Comparison of ENCODE assay signal across 14 cellular contexts in the genomic region with DNA sequence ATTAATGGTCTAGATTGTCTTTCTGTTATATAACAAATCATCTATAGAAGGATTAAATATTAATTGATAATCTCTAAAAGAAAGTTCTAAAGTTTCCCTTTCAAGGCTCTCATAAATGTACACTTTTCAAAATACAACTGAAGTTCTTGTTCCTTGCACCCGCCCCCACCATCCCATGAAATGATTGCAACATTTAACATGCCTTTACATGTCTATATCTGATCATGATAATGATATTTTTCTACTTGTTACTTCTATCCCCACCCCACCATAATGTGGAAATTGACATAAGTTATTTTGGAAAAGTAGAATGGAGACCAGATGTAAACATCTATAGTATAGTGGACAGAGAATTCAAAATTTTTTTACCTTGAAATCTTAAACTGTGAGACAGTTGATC.
DNase-seq lines count a peak whose midpoint lies in the region; ATAC-seq, FAIRE-seq and TF ChIP-seq lines count a peak whose summit lies in the region.
"Had no signal": no experiment of that assay in that cellular context is flagged by ENCODE, and none has a peak within 500 bp of the region (broad histone marks: within the 10 kb centered on the region; RNA-seq: fewer than 3 reads in every experiment).

No MANE protein-coding gene starts in this region.

- no peak overlapping the region for H3K9ac ChIP-seq in BLaER1

- H3K9me3 ChIP-seq in BLaER1, result no peaks in the 10 kb centered on the region
- no peaks in the 10 kb centered on the region for H3K9me3 ChIP-seq in WERI-Rb-1 (ENCODE audit: severe bottlenecking)
- H3K9me3 ChIP-seq: Caco-2 had no signal

- H3K27me3 ChIP-seq in BLaER1 (no peaks in the 10 kb centered on the region), WERI-Rb-1 (ENCODE audit: insufficient read depth, low read depth, severe bottlenecking) (no peaks in the 10 kb centered on the region), foreskin keratinocyte (no peaks in the 10 kb centered on the region)

- H3K4me2 ChIP-seq in BLaER1, result peak overlapping the region; percentile 30; the same call in 1 of the 2 replicates

- H3K27ac ChIP-seq in BLaER1, result no peak overlapping the region
- H3K27ac ChIP-seq in WERI-Rb-1, result peak overlapping the region; percentile 60
- no peak overlapping the region for H3K27ac ChIP-seq in foreskin keratinocyte

- ATAC-seq in foreskin keratinocyte (peak; percentile 27), GM21526 (IDR thresholded peaks at IDR 0.05; ENCODE audit: low FRiP score, unreplicated experiment) (no peak)
- ATAC-seq: GM12878 had no signal

- H3K4me3 ChIP-seq in BLaER1 (no peak overlapping the region), WERI-Rb-1 (ENCODE audit: low read depth, low read length) (no peak overlapping the region)
- H3K4me3 ChIP-seq: GM12878 had no signal

- H3K4me1 ChIP-seq in BLaER1 (peaks cover 9% of the 10 kb centered on the region), foreskin keratinocyte (peaks cover 15% of the 10 kb centered on the region)
- H3K4me1 ChIP-seq: Caco-2 had no signal

- no peaks in the 10 kb centered on the region for H3K36me3 ChIP-seq in BLaER1
- H3K36me3 ChIP-seq in WERI-Rb-1, result no peaks in the 10 kb centered on the region

- DNase-seq in NCI-H82 (lab: John Stamatoyannopoulos, UW) (peak; percentile 42), WERI-Rb-1 (no peak), foreskin keratinocyte (peak; percentile 14 to 41), frontal cortex (ENCODE audit: low spot score in 2 of 2) (no peak), HTR-8/SVneo (ENCODE audit: insufficient read length, low spot score) (no peak)
- DNase-seq: Caco-2; CD8-positive, alpha-beta memory T cell; HCEC 1CT; HFFc6 had no signal

- FAIRE-seq in frontal cortex (lab: Jason Lieb, UNC), result no peak
- FAIRE-seq in HTR-8/SVneo (lab: Jason Lieb, UNC), result no peak
- FAIRE-seq: A204.1, GM12878, GM19239 had no signal

- no peak for TF ChIP-seq CTCF in WERI-Rb-1 (IDR thresholded peaks at IDR 0.05; ENCODE audit: low read depth, low read length)
- TF ChIP-seq CTCF in foreskin keratinocyte (conservative IDR thresholded peaks at IDR 0.05), result no peak

- no peaks in the 10 kb centered on the region for H4K20me1 ChIP-seq in BLaER1

Comparison
In these comparisons a context has a peak if more than half of its experiments do, and no peak if none do; other contexts are left out.
1. DNase-seq: peak in NCI-H82 (single experiment) and foreskin keratinocyte (2 of 2); none in WERI-Rb-1 (single experiment), frontal cortex (0 of 2) and HTR-8/SVneo (single experiment).